ENCODE assay signal across 8 cellular contexts in the genomic region with DNA sequence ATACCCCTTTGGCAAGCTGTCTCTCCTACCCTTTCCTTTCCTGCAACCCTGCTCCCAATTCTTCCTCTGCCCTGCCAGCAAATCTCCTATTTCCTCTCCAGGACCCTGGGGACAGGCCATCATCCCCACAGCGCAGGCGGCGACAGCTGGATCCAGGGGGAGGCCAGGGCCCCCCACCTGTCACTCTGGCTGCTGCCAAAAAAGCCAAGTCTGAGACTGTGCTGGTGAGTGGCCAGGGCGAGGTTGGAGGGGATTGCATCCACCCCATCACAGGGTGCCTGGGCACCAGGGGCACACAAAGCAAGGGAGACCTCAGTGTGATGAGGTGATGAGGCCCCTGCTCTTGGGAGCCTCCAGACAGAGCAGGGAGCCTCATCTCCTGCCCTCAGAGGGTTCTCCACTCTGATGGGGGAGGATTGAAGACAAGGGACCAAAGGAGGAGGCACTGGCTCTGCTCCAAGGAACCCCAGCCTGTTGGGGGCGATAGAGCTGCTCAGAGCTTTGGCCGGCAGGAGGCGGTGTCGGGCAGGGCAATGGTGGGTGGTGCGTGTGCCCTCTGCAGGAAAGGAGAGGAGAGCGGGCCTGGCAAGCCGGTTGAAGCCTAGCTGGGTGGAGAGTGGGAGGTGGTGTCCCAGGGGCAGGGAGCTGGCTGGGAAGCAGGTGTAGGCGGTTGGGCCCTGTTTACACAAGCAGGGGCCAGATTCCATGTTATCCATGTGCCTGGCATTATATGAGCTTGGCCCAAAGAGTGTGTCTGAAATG. TPM values are rescaled to one million over a fixed set of nuclear protein-coding genes. Genes with fewer than 3 reads are reported as not detected.
DNase-seq lines count a peak whose midpoint lies in the region; ATAC-seq and TF ChIP-seq lines count a peak whose summit lies in the region.

No MANE protein-coding gene starts in this region.

- peak overlapping the region; percentile 56 for H3K27ac Mint-ChIP-seq in T-helper 17 cell
- no peak overlapping the region for H3K27ac Mint-ChIP-seq in type B pancreatic cell

- peaks cover 2% of the 10 kb centered on the region for H3K36me3 Mint-ChIP-seq in T-helper 17 cell (ENCODE audit: low read depth)
- peaks cover under 1% of the 10 kb centered on the region for H3K36me3 Mint-ChIP-seq in type B pancreatic cell

- no peak for DNase-seq in AG04449 (ENCODE audit: low read depth, low spot score)
- peak; percentile 49 for DNase-seq in HEK293T (ENCODE audit: extremely low spot score)
- DNase-seq in T-helper 17 cell: peak in 1 of 3 donors; percentile 40
- no peak for DNase-seq in left ventricle myocardium inferior
- no peak for DNase-seq in type B pancreatic cell (ENCODE audit: extremely low spot score, unreplicated experiment)
- DNase-seq in NCI-H1436 treated with DMSO at 0.1 percent for 48 hours (lab: John Stamatoyannopoulos, UW): no peak
- DNase-seq in NCI-H2029 (lab: John Stamatoyannopoulos, UW): no peak

- H3K27me3 Mint-ChIP-seq in T-helper 17 cell (no peaks in the 10 kb centered on the region), type B pancreatic cell (peaks cover 3% of the 10 kb centered on the region)

- H3K4me3 ChIP-seq in AG04449 (ENCODE audit: low read depth, low read length) (no peak overlapping the region), left ventricle myocardium inferior (no peak overlapping the region)

- ATAC-seq in T-helper 17 cell (peak; percentile 78), GM21576 (IDR thresholded peaks at IDR 0.05; ENCODE audit: unreplicated experiment) (no peak)

- H3K4me3 Mint-ChIP-seq in T-helper 17 cell: no peak overlapping the region
- no peak overlapping the region for H3K4me3 Mint-ChIP-seq in type B pancreatic cell

- TF ChIP-seq CTCF in AG04449 (IDR thresholded peaks at IDR 0.05; ENCODE audit: insufficient read depth, low read length, missing control alignments): peak; percentile 78
- TF ChIP-seq CTCF in left ventricle myocardium inferior (IDR thresholded peaks at IDR 0.05; ENCODE audit: borderline replicate concordance): peak; percentile 22
- TF ChIP-seq CTCF in type B pancreatic cell (conservative IDR thresholded peaks at IDR 0.05): peak; percentile 35

- POLR2A ChIA-PET in AG04449 (lab: Yijun Ruan, JAX) (no interaction called here), HEK293T (lab: Yijun Ruan, JAX) (no interaction called here)

- CTCF ChIA-PET in AG04449 (lab: Yijun Ruan, JAX) (interaction anchor here (0.7 to 10.8 kb wide), 9 partner anchors 8 to 218 kb away, joined by 3 to 93 read pairs (median 13); a partner anchor contains a TSS), HEK293T (lab: Yijun Ruan, JAX) (interaction anchor here (0.6 to 1.6 kb wide), 5 partner anchors 13 to 1183 kb away, joined by 3 to 5 read pairs (median 4); no protein-coding TSS in a partner anchor)

- no peak overlapping the region for H3K27ac ChIP-seq in left ventricle myocardium inferior (replicated peaks)

- H3K9me3 Mint-ChIP-seq in type B pancreatic cell: no peaks in the 10 kb centered on the region

- peaks cover 24% of the 10 kb centered on the region for H3K4me1 ChIP-seq in left ventricle myocardium inferior

- H3K27me3 ChIP-seq in left ventricle myocardium inferior (ENCODE audit: low read depth): no peaks in the 10 kb centered on the region

- intact Hi-C loops in left ventricle myocardium inferior (cut with micrococcal nuclease): no loop called here

- H3K9me3 ChIP-seq in T-helper 17 cell (ENCODE audit: control insufficient read depth, low read length, poor library complexity, severe bottlenecking): no peaks in the 10 kb centered on the region
- H3K9me3 ChIP-seq in left ventricle myocardium inferior (replicated peaks): no peaks in the 10 kb centered on the region

- H3K36me3 ChIP-seq in left ventricle myocardium inferior: peaks cover 52% of the 10 kb centered on the region

- H3K4me1 Mint-ChIP-seq in T-helper 17 cell: peaks cover 6% of the 10 kb centered on the region
- peaks cover under 1% of the 10 kb centered on the region for H3K4me1 Mint-ChIP-seq in type B pancreatic cell (ENCODE audit: unreplicated experiment)

TF ChIP-seq in HEK293T, 16 proteins besides CTCF, POLR2A, EP300 and RAD21:
- TF ChIP-seq FOXM1 (IDR thresholded peaks at IDR 0.05; ENCODE audit: borderline replicate concordance): no peak
- TF ChIP-seq SP1 (IDR thresholded peaks at IDR 0.05): no peak
- no peak for TF ChIP-seq ZNF384 (IDR thresholded peaks at IDR 0.05)
- TF ChIP-seq L3MBTL2 (conservative IDR thresholded peaks at IDR 0.05): no peak
- no peak for TF ChIP-seq NFRKB (IDR thresholded peaks at IDR 0.05)
- TF ChIP-seq ELF4 (IDR thresholded peaks at IDR 0.05): no peak
- TF ChIP-seq LEF1 (IDR thresholded peaks at IDR 0.05; ENCODE audit: borderline replicate concordance): no peak
- no peak for TF ChIP-seq BHLHE40 (IDR thresholded peaks at IDR 0.05; ENCODE audit: borderline replicate concordance)
- no peak for TF ChIP-seq CTBP1 (IDR thresholded peaks at IDR 0.05; ENCODE audit: borderline replicate concordance)
- TF ChIP-seq FOXA1 (IDR thresholded peaks at IDR 0.05): no peak
- no peak for TF ChIP-seq HDGF (IDR thresholded peaks at IDR 0.05; ENCODE audit: borderline replicate concordance)
- TF ChIP-seq SUZ12 (IDR thresholded peaks at IDR 0.05): no peak
- TF ChIP-seq FOXK2 (IDR thresholded peaks at IDR 0.05): no peak
- TF ChIP-seq TARDBP (IDR thresholded peaks at IDR 0.05): no peak
- TF ChIP-seq, protein P1, sequence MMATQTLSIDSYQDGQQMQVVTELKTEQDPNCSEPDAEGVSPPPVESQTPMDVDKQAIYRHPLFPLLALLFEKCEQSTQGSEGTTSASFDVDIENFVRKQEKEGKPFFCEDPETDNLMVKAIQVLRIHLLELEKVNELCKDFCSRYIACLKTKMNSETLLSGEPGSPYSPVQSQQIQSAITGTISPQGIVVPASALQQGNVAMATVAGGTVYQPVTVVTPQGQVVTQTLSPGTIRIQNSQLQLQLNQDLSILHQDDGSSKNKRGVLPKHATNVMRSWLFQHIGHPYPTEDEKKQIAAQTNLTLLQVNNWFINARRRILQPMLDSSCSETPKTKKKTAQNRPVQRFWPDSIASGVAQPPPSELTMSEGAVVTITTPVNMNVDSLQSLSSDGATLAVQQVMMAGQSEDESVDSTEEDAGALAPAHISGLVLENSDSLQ (IDR thresholded peaks at IDR 0.05): no peak

RNA-seq across cellular contexts. Expression of a gene that starts 15.6 kb away (rescaled TPM):
- total RNA-seq in T-helper 17 cell (10 to 100 TPM; 19.9 to 20.9 TPM), left ventricle myocardium inferior (206 TPM), type B pancreatic cell (ENCODE audit: low replicate concordance) (29.9 and 44.9 TPM in 2 replicates)

RNA-seq across cellular contexts. Expression of a gene that starts 23.6 kb away (rescaled TPM):
- total RNA-seq in T-helper 17 cell: 10 to 100 TPM in 1 of 2 donors, 1 to 10 TPM in 1; 8.0 to 10.6 TPM
- total RNA-seq in left ventricle myocardium inferior: 17.0 TPM
- total RNA-seq in type B pancreatic cell (ENCODE audit: low replicate concordance): 20.3 and 27.3 TPM in 2 replicates

RNA-seq across cellular contexts. Expression of a gene that starts 50.4 kb away (rescaled TPM):
- total RNA-seq in T-helper 17 cell: 1 to 10 TPM; 1.7 to 5.8 TPM
- 1.6 TPM for total RNA-seq in left ventricle myocardium inferior
- 2.2 and 14.1 TPM in 2 replicates for total RNA-seq in type B pancreatic cell (ENCODE audit: low replicate concordance)

Comparison
In these comparisons a context has a peak if more than half of its experiments do, and no peak if none do; other contexts are left out.
1. CTCF ChIP-seq: peak in every context shown above with its lines; median percentile 78 in AG04449; 35 in type B pancreatic cell; 22 in left ventricle myocardium inferior.